9 cellular contexts compared by ENCODE assay signal in genomic region chr7:157271991-157272324, GRCh38.
A peak's percentile ranks its signal among the peaks of the same experiment; 100 is the strongest.
DNase-seq lines count a peak whose midpoint lies in the region; ATAC-seq and TF ChIP-seq lines count a peak whose summit lies in the region.
"Had no signal": no experiment of that assay in that cellular context is flagged by ENCODE, and none has a peak within 500 bp of the region (broad histone marks: within the 10 kb centered on the region; RNA-seq: fewer than 3 reads in every experiment).

No MANE protein-coding gene starts in this region.

- H3K4me1 Mint-ChIP-seq in activated T-helper 17 cell treated with anti-CD3 and anti-CD28 coated beads, Interleukin-2, amount 50 U/mL, for 72 hours: peaks cover 29% of the 10 kb centered on the region

- H3K27me3 Mint-ChIP-seq in activated T-helper 17 cell treated with anti-CD3 and anti-CD28 coated beads, Interleukin-2, amount 50 U/mL, for 72 hours: no peaks in the 10 kb centered on the region

- H3K27me3 ChIP-seq in thyroid gland: no peaks in the 10 kb centered on the region

- peak; percentile 30 for DNase-seq in SIG-M5 treated with dmso at 0.1 percent for 504 hours (lab: John Stamatoyannopoulos, UW; ENCODE audit: unreplicated experiment)
- DNase-seq in SIG-M5 (lab: John Stamatoyannopoulos, UW): no peak
- peak; percentile 100 for DNase-seq in iris pigment epithelial cell (ENCODE audit: low read depth)
- peak; percentile 87 to 91 for DNase-seq in thyroid gland
- DNase-seq in stimulated activated CD4-positive, alpha-beta T cell treated with anti-CD3 and anti-CD28 coated beads, Interleukin-2, amount 100 ng/mL, for 24 hours: no peak
- DNase-seq: DND-41 had no signal

- H3K36me3 Mint-ChIP-seq in activated T-helper 17 cell treated with anti-CD3 and anti-CD28 coated beads, Interleukin-2, amount 50 U/mL, for 72 hours (ENCODE audit: low read depth): peaks cover 40% of the 10 kb centered on the region

- peaks cover 12 to 14% of the 10 kb centered on the region in 2 donors for H3K36me3 ChIP-seq in thyroid gland

- TF ChIP-seq POLR2A in thyroid gland (IDR thresholded peaks at IDR 0.05): no peak

- peak overlapping the region; percentile 62 to 93 (median 69) for H3K27ac ChIP-seq in thyroid gland

- intact Hi-C loops in thyroid gland (cut with DNase I): no loop called here

- peak in 1 of 6 experiments; percentile 1 for TF ChIP-seq CTCF in thyroid gland (IDR thresholded peaks at IDR 0.05)

- peaks cover 8 to 23% of the 10 kb centered on the region in 2 donors for H3K4me1 ChIP-seq in thyroid gland

- H3K27ac Mint-ChIP-seq in activated T-helper 17 cell treated with anti-CD3 and anti-CD28 coated beads, Interleukin-2, amount 50 U/mL, for 72 hours: peak overlapping the region; percentile 51

- H3K4me3 Mint-ChIP-seq in activated T-helper 17 cell treated with anti-CD3 and anti-CD28 coated beads, Interleukin-2, amount 50 U/mL, for 72 hours: no peak overlapping the region

- no peaks in the 10 kb centered on the region for H3K9me3 Mint-ChIP-seq in activated T-helper 17 cell treated with anti-CD3 and anti-CD28 coated beads, Interleukin-2, amount 50 U/mL, for 72 hours

- no peak for ATAC-seq in activated T-helper 17 cell treated with anti-CD3 and anti-CD28 coated beads, Interleukin-2, amount 50 U/mL, for 72 hours (replicated peaks)
- ATAC-seq in GM19324 (IDR thresholded peaks at IDR 0.05; ENCODE audit: low FRiP score, unreplicated experiment) (no peak), GM18517 (IDR thresholded peaks at IDR 0.05; ENCODE audit: unreplicated experiment) (no peak)

- H3K4me3 ChIP-seq in thyroid gland (replicated peaks in 1 of 3): no peak overlapping the region

- no peaks in the 10 kb centered on the region for H3K9me3 ChIP-seq in thyroid gland

- 12 to 13% methylated on average over 9 of the region's 9 CpGs for WGBS in thyroid gland, 2 donors

Comparison
In these comparisons a context has a peak if more than half of its experiments do, and no peak if none do; other contexts are left out.
1. DNase-seq: peak in SIG-M5 treated with dmso at 0.1 percent for 504 hours (single experiment), iris pigment epithelial cell (single experiment) and thyroid gland (2 of 2); none in SIG-M5 (single experiment) and stimulated activated CD4-positive, alpha-beta T cell treated with anti-CD3 and anti-CD28 coated beads, Interleukin-2, amount 100 ng/mL, for 24 hours (0 of 2).